Comparison of ENCODE assay signal across 1 cellular context in the genomic region with DNA sequence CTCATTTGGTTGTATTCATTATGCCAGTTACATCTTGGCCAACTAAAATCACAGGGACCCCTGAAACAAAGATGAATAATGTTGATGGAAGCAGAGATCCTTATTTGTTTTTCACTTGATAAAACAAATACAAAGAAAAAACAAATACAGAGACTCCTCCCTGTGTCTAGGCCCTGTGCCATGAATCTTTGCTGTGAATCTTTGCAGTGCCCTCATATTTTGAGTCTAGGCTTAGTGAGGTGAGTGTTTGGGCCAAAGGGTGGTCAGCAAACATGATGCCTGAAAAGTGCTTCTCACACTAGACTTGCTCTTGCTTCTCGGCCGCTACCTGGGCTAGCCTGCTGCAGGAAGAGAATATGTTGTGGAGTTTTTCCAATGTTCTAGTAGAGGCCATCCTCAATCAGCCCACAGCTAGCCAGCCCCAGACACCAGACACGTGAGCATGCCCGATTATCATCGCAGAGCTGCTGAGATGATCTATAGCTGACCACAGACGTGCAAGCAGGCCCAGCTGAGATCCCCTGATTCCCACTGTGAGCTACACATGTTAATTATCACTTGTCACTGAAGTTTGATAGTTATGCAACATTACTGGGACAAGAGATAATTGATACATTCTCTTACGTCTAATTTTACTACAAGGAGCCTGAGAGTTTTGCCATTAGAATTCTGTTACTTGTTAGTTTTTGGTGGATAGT.
A peak's percentile ranks its signal among the peaks of the same experiment; 100 is the strongest.
TF ChIP-seq lines count a peak whose summit lies in the region.

No MANE protein-coding gene starts in this region.

TF ChIP-seq in K562, 482 proteins besides CTCF, POLR2A, EP300 and RAD21 (continued from another document and continues in another):
- TF ChIP-seq, protein P1, sequence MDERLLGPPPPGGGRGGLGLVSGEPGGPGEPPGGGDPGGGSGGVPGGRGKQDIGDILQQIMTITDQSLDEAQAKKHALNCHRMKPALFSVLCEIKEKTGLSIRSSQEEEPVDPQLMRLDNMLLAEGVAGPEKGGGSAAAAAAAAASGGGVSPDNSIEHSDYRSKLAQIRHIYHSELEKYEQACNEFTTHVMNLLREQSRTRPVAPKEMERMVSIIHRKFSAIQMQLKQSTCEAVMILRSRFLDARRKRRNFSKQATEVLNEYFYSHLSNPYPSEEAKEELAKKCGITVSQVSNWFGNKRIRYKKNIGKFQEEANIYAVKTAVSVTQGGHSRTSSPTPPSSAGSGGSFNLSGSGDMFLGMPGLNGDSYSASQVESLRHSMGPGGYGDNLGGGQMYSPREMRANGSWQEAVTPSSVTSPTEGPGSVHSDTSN (CRISPR knock-in tag; IDR thresholded peaks at IDR 0.05; ENCODE audit: low read depth) = peak; percentile 60
- TF ChIP-seq, protein P1 (tag; conservative IDR thresholded peaks at IDR 0.05; ENCODE audit: low read depth) = peak; percentile 98
- TF ChIP-seq, protein P2, sequence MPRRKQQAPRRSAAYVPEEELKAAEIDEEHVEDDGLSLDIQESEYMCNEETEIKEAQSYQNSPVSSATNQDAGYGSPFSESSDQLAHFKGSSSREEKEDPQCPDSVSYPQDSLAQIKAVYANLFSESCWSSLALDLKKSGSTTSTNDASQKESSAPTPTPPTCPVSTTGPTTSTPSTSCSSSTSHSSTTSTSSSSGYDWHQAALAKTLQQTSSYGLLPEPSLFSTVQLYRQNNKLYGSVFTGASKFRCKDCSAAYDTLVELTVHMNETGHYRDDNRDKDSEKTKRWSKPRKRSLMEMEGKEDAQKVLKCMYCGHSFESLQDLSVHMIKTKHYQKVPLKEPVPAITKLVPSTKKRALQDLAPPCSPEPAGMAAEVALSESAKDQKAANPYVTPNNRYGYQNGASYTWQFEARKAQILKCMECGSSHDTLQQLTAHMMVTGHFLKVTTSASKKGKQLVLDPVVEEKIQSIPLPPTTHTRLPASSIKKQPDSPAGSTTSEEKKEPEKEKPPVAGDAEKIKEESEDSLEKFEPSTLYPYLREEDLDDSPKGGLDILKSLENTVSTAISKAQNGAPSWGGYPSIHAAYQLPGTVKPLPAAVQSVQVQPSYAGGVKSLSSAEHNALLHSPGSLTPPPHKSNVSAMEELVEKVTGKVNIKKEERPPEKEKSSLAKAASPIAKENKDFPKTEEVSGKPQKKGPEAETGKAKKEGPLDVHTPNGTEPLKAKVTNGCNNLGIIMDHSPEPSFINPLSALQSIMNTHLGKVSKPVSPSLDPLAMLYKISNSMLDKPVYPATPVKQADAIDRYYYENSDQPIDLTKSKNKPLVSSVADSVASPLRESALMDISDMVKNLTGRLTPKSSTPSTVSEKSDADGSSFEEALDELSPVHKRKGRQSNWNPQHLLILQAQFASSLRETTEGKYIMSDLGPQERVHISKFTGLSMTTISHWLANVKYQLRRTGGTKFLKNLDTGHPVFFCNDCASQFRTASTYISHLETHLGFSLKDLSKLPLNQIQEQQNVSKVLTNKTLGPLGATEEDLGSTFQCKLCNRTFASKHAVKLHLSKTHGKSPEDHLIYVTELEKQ (CRISPR knock-in tag; IDR thresholded peaks at IDR 0.05) = no peak
- TF ChIP-seq, protein P3, sequence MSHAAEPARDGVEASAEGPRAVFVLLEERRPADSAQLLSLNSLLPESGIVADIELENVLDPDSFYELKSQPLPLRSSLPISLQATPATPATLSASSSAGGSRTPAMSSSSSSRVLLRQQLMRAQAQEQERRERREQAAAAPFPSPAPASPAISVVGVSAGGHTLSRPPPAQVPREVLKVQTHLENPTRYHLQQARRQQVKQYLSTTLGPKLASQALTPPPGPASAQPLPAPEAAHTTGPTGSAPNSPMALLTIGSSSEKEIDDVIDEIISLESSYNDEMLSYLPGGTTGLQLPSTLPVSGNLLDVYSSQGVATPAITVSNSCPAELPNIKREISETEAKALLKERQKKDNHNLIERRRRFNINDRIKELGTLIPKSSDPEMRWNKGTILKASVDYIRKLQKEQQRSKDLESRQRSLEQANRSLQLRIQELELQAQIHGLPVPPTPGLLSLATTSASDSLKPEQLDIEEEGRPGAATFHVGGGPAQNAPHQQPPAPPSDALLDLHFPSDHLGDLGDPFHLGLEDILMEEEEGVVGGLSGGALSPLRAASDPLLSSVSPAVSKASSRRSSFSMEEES (CRISPR knock-in tag; IDR thresholded peaks at IDR 0.05) = no peak
- TF ChIP-seq ZNF830 (CRISPR knock-in tag; IDR thresholded peaks at IDR 0.05) = no peak
- TF ChIP-seq SRSF7 (optimal IDR thresholded peaks at IDR 0.05; ENCODE audit: low read depth, low read length) = no peak
- TF ChIP-seq DPF2 (IDR thresholded peaks at IDR 0.05) = peak; percentile 84
- no peak for TF ChIP-seq ELF4 (CRISPR knock-in tag; IDR thresholded peaks at IDR 0.05)
- TF ChIP-seq CEBPB (tag; IDR thresholded peaks at IDR 0.05) = peak; percentile 87
- peak; percentile 86 for TF ChIP-seq CXXC5 (CRISPR knock-in tag; IDR thresholded peaks at IDR 0.05)
- TF ChIP-seq ZKSCAN3 (CRISPR knock-in tag; IDR thresholded peaks at IDR 0.05) = no peak
- TF ChIP-seq DNMT1 (IDR thresholded peaks at IDR 0.05) = no peak
- TF ChIP-seq, protein P4, sequence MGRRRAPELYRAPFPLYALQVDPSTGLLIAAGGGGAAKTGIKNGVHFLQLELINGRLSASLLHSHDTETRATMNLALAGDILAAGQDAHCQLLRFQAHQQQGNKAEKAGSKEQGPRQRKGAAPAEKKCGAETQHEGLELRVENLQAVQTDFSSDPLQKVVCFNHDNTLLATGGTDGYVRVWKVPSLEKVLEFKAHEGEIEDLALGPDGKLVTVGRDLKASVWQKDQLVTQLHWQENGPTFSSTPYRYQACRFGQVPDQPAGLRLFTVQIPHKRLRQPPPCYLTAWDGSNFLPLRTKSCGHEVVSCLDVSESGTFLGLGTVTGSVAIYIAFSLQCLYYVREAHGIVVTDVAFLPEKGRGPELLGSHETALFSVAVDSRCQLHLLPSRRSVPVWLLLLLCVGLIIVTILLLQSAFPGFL (CRISPR knock-in tag; IDR thresholded peaks at IDR 0.05) = no peak
- TF ChIP-seq JUND (IDR thresholded peaks at IDR 0.05; ENCODE audit: borderline replicate concordance, low read depth, low read length) = peak; percentile 65; the same call in 1 of the 2 replicates
- peak; percentile 39; the same call in 1 of the 3 replicates for TF ChIP-seq JUND (tag; IDR thresholded peaks at IDR 0.05; ENCODE audit: borderline replicate concordance, low read depth, low read length)
- TF ChIP-seq ZNF707 (CRISPR knock-in tag; conservative IDR thresholded peaks at IDR 0.05) = no peak
- TF ChIP-seq SP2 (IDR thresholded peaks at IDR 0.05; ENCODE audit: extremely low read depth, low read depth, low read length, poor library complexity, severe bottlenecking) = no peak
- TF ChIP-seq NCOA6 (IDR thresholded peaks at IDR 0.05) = no peak
- no peak for TF ChIP-seq ZNF408 (CRISPR knock-in tag; IDR thresholded peaks at IDR 0.05; ENCODE audit: low read depth)
- TF ChIP-seq, protein P5, sequence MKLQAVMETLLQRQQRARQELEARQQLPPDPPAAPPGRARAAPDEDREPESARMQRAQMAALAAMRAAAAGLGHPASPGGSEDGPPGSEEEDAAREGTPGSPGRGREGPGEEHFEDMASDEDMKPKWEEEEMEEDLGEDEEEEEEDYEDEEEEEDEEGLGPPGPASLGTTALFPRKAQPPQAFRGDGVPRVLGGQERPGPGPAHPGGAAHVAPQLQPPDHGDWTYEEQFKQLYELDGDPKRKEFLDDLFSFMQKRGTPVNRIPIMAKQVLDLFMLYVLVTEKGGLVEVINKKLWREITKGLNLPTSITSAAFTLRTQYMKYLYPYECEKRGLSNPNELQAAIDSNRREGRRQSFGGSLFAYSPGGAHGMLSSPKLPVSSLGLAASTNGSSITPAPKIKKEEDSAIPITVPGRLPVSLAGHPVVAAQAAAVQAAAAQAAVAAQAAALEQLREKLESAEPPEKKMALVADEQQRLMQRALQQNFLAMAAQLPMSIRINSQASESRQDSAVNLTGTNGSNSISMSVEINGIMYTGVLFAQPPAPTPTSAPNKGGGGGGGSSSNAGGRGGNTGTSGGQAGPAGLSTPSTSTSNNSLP (IDR thresholded peaks at IDR 0.05; ENCODE audit: borderline replicate concordance, low read depth, low read length) = 0 out of 2 replicates have a peak, but pooled peaks have one; percentile 18
- peak; percentile 48; the same call in 1 of the 2 replicates for TF ChIP-seq RAD51 (IDR thresholded peaks at IDR 0.05; ENCODE audit: borderline replicate concordance, low read depth)
- TF ChIP-seq TRIM24 (IDR thresholded peaks at IDR 0.05) = peak; percentile 41 to 72
- TF ChIP-seq EWSR1 (IDR thresholded peaks at IDR 0.05; ENCODE audit: borderline replicate concordance, low read depth, partially characterized antibody) = no peak
- TF ChIP-seq SMAD3 (CRISPR knock-in tag; conservative IDR thresholded peaks at IDR 0.05) = peak; percentile 78; the same call in 1 of the 2 replicates
- TF ChIP-seq, protein P6, sequence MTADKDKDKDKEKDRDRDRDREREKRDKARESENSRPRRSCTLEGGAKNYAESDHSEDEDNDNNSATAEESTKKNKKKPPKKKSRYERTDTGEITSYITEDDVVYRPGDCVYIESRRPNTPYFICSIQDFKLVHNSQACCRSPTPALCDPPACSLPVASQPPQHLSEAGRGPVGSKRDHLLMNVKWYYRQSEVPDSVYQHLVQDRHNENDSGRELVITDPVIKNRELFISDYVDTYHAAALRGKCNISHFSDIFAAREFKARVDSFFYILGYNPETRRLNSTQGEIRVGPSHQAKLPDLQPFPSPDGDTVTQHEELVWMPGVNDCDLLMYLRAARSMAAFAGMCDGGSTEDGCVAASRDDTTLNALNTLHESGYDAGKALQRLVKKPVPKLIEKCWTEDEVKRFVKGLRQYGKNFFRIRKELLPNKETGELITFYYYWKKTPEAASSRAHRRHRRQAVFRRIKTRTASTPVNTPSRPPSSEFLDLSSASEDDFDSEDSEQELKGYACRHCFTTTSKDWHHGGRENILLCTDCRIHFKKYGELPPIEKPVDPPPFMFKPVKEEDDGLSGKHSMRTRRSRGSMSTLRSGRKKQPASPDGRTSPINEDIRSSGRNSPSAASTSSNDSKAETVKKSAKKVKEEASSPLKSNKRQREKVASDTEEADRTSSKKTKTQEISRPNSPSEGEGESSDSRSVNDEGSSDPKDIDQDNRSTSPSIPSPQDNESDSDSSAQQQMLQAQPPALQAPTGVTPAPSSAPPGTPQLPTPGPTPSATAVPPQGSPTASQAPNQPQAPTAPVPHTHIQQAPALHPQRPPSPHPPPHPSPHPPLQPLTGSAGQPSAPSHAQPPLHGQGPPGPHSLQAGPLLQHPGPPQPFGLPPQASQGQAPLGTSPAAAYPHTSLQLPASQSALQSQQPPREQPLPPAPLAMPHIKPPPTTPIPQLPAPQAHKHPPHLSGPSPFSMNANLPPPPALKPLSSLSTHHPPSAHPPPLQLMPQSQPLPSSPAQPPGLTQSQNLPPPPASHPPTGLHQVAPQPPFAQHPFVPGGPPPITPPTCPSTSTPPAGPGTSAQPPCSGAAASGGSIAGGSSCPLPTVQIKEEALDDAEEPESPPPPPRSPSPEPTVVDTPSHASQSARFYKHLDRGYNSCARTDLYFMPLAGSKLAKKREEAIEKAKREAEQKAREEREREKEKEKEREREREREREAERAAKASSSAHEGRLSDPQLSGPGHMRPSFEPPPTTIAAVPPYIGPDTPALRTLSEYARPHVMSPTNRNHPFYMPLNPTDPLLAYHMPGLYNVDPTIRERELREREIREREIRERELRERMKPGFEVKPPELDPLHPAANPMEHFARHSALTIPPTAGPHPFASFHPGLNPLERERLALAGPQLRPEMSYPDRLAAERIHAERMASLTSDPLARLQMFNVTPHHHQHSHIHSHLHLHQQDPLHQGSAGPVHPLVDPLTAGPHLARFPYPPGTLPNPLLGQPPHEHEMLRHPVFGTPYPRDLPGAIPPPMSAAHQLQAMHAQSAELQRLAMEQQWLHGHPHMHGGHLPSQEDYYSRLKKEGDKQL (CRISPR knock-in tag; IDR thresholded peaks at IDR 0.05; ENCODE audit: borderline replicate concordance) = no peak
- no peak for TF ChIP-seq RB1 (IDR thresholded peaks at IDR 0.05; ENCODE audit: low read depth)
- TF ChIP-seq, protein P7, sequence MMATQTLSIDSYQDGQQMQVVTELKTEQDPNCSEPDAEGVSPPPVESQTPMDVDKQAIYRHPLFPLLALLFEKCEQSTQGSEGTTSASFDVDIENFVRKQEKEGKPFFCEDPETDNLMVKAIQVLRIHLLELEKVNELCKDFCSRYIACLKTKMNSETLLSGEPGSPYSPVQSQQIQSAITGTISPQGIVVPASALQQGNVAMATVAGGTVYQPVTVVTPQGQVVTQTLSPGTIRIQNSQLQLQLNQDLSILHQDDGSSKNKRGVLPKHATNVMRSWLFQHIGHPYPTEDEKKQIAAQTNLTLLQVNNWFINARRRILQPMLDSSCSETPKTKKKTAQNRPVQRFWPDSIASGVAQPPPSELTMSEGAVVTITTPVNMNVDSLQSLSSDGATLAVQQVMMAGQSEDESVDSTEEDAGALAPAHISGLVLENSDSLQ (IDR thresholded peaks at IDR 0.05) = peak; percentile 81
- no peak for TF ChIP-seq ZNF695 (CRISPR knock-in tag; IDR thresholded peaks at IDR 0.05)
- peak; percentile 83 for TF ChIP-seq KLF16 (IDR thresholded peaks at IDR 0.05)
- TF ChIP-seq MCM7 (IDR thresholded peaks at IDR 0.05) = no peak
- TF ChIP-seq ZNF197 (CRISPR knock-in tag; IDR thresholded peaks at IDR 0.05; ENCODE audit: low read depth) = no peak
- TF ChIP-seq KLF6 (CRISPR knock-in tag; IDR thresholded peaks at IDR 0.05; ENCODE audit: borderline replicate concordance) = no peak
